19 cellular contexts compared by ENCODE assay signal in the genomic region with DNA sequence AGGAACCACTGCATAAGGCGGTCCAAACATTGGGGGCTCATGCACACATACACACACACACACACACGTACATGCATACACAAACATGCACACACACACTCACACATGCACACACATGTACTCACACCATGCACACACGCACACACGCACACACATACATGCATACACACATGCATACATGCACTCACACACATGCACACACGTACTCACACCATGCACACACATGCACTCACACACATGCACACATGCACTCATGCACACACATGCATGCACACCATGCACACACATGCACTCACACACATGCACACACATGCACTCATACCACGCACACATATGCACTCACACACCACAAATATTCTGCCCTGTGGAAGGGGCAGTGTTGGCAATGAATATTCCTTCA. TPM values are rescaled to one million over a fixed set of nuclear protein-coding genes. Genes with fewer than 3 reads are reported as not detected.
DNase-seq lines count a peak whose midpoint lies in the region; ATAC-seq, FAIRE-seq and TF ChIP-seq lines count a peak whose summit lies in the region.
"Had no signal": no experiment of that assay in that cellular context is flagged by ENCODE, and none has a peak within 500 bp of the region (broad histone marks: within the 10 kb centered on the region; RNA-seq: fewer than 3 reads in every experiment).

No MANE protein-coding gene starts in this region.

- no peaks in the 10 kb centered on the region for H3K4me1 Mint-ChIP-seq in activated CD8-positive, alpha-beta T cell treated with anti-CD3 and anti-CD28 coated beads, Interleukin-2, amount 10 ng/mL, durations not matched to agents 7 days and 5 days (ENCODE audit: low read depth)
- H3K4me1 Mint-ChIP-seq: GM23338 had no signal

- no peaks in the 10 kb centered on the region for H3K9me3 ChIP-seq in HEK293 (ENCODE audit: control insufficient read depth, insufficient read depth, low read depth, low read length)
- peaks cover 14% of the 10 kb centered on the region; the same call in 2 of the 3 replicates for H3K9me3 ChIP-seq in GM12878 (replicated peaks; ENCODE audit: control insufficient read depth, insufficient read depth, low read length)
- H3K9me3 ChIP-seq in keratinocyte (ENCODE audit: control insufficient read depth, low read depth, low read length) = no peaks in the 10 kb centered on the region
- peaks cover 9% of the 10 kb centered on the region for H3K9me3 ChIP-seq in trophoblast cell (ENCODE audit: insufficient read depth, low read depth, low read length)
- H3K9me3 ChIP-seq in testis = no peaks in the 10 kb centered on the region
- H3K9me3 ChIP-seq: Caco-2, HAP-1 had no signal

- no TSS peak for BruUV-seq in GM12878 (replicated peaks; lab: Mats Ljungman, UMichigan)

- no peak overlapping the region for H3K9ac ChIP-seq in GM12878 (ENCODE audit: control insufficient read depth, insufficient read depth, low read length)
- no peak overlapping the region for H3K9ac ChIP-seq in keratinocyte (ENCODE audit: control insufficient read depth, extremely low read depth, insufficient read depth, low read length)
- H3K9ac ChIP-seq in trophoblast cell (ENCODE audit: low read length) = no peak overlapping the region
- H3K9ac ChIP-seq: BLaER1 had no signal

- no peak overlapping the region for H4K91ac ChIP-seq in trophoblast cell (ENCODE audit: low read depth, low read length)

- H3K4me1 ChIP-seq in HEK293 (ENCODE audit: control insufficient read depth, insufficient read depth, low read length) (no peaks in the 10 kb centered on the region), GM12878 (ENCODE audit: control insufficient read depth, insufficient read depth, low read length) (peaks cover 6% of the 10 kb centered on the region), keratinocyte (ENCODE audit: control insufficient read depth, extremely low read depth, insufficient read depth, low read length) (no peaks in the 10 kb centered on the region), trophoblast cell (ENCODE audit: control insufficient read depth in 1 of 2, insufficient read depth in 2 of 2, low read length in 2 of 2) (no peaks in the 10 kb centered on the region), testis (no peaks in the 10 kb centered on the region)
- H3K4me1 ChIP-seq: BLaER1, Caco-2, HAP-1 had no signal

- no peak overlapping the region for H3K14ac ChIP-seq in trophoblast cell (ENCODE audit: low read length)

- no peak overlapping the region for H4K12ac ChIP-seq in trophoblast cell (ENCODE audit: low read depth, low read length)

- no peaks in the 10 kb centered on the region for H3K79me2 ChIP-seq in GM12878 (ENCODE audit: control insufficient read depth, insufficient read depth, low read length)
- H3K79me2 ChIP-seq in keratinocyte (ENCODE audit: control insufficient read depth, insufficient read depth, low read length) = no peaks in the 10 kb centered on the region
- no peaks in the 10 kb centered on the region for H3K79me2 ChIP-seq in trophoblast cell (ENCODE audit: control insufficient read depth, insufficient read depth, low read length, poor library complexity)

- no peaks in the 10 kb centered on the region for H3K9me3 Mint-ChIP-seq in activated CD8-positive, alpha-beta T cell treated with anti-CD3 and anti-CD28 coated beads, Interleukin-2, amount 10 ng/mL, durations not matched to agents 7 days and 5 days (ENCODE audit: insufficient read depth)
- H3K9me3 Mint-ChIP-seq: CD8-positive, alpha-beta memory T cell; HFFc6 had no signal

- H2AFZ ChIP-seq in GM12878 (ENCODE audit: control insufficient read depth, low read depth, low read length) (no peak overlapping the region), keratinocyte (ENCODE audit: control insufficient read depth, low read length) (no peak overlapping the region), trophoblast cell (ENCODE audit: insufficient read depth, low read length, poor library complexity) (no peak overlapping the region)
- H2AFZ ChIP-seq: GM23338 had no signal

- intact Hi-C loops in GM12878 (cut with micrococcal nuclease; ENCODE audit: unreplicated experiment) = no loop called here
- intact Hi-C loops in testis (cut with DNase I; ENCODE audit: low total_unique reads) = no loop called here

- 0 out of 2 replicates have a peak, but pooled peaks cover 4% of the 10 kb centered on the region for H4K20me1 ChIP-seq in GM12878 (ENCODE audit: control insufficient read depth, insufficient read depth)
- H4K20me1 ChIP-seq in keratinocyte (ENCODE audit: control insufficient read depth, extremely low read depth, insufficient read depth, low read length) = no peaks in the 10 kb centered on the region
- H4K20me1 ChIP-seq: BLaER1 had no signal

- H3K27ac ChIP-seq in HEK293 (ENCODE audit: extremely low read depth, low read depth, low read length) (no peak overlapping the region), GM12878 (ENCODE audit: control insufficient read depth, insufficient read depth) (no peak overlapping the region), keratinocyte (ENCODE audit: control insufficient read depth, insufficient read depth, low read length) (no peak overlapping the region), trophoblast cell (ENCODE audit: low read depth, low read length) (no peak overlapping the region), testis (no peak overlapping the region)
- H3K27ac ChIP-seq: BLaER1 had no signal

- no peak for TF ChIP-seq RAD21 in GM12878 (IDR thresholded peaks at IDR 0.05; ENCODE audit: insufficient read depth, low read depth, low read length)

- SMC1A ChIA-PET in GM12878 (lab: Charles Lee; ENCODE audit: uncharacterized antibody, unreplicated experiment) = interaction anchor here (0.9 to 1.3 kb wide), 2 partner anchors 16 to 22 kb away, joined by 3 read pairs; partner anchors contain the start of gene OAS2

- no peak overlapping the region for H2BK12ac ChIP-seq in trophoblast cell (ENCODE audit: low read length)

- no peak overlapping the region for H3K4ac ChIP-seq in trophoblast cell (ENCODE audit: low read depth, low read length)

- H3K9me1 ChIP-seq in keratinocyte (ENCODE audit: control insufficient read depth, extremely low read depth, insufficient read depth, low read length) = no peaks in the 10 kb centered on the region

- dilution Hi-C loops in keratinocyte (cut with MboI; ENCODE audit: extremely low pct_ligation_motif_present, low sequenced_read_pairs) = no loop called here

- no peak for FAIRE-seq in GM12878 (lab: Jason Lieb, UNC)
- peak; percentile 20 for FAIRE-seq in keratinocyte (lab: Jason Lieb, UNC)
- FAIRE-seq: K562 had no signal

- no peak overlapping the region for H2BK120ac ChIP-seq in trophoblast cell (ENCODE audit: insufficient read depth, low read length, poor library complexity)

- ATAC-seq in GM12878 (no peak), GM18505 (IDR thresholded peaks at IDR 0.05; ENCODE audit: unreplicated experiment) (no peak)
- no peak for ATAC-seq in activated CD8-positive, alpha-beta T cell treated with anti-CD3 and anti-CD28 coated beads, Interleukin-2, amount 10 ng/mL, durations not matched to agents 7 days and 5 days
- ATAC-seq: GM23338, K562 had no signal

- H3K79me1 ChIP-seq in trophoblast cell (ENCODE audit: low read length) = no peaks in the 10 kb centered on the region

- no peak overlapping the region for H3K27ac Mint-ChIP-seq in activated CD8-positive, alpha-beta T cell treated with anti-CD3 and anti-CD28 coated beads, Interleukin-2, amount 10 ng/mL, durations not matched to agents 7 days and 5 days
- H3K27ac Mint-ChIP-seq: GM23338, HFFc6 had no signal

- TF ChIP-seq POLR2A in GM12878 (IDR thresholded peaks at IDR 0.05; ENCODE audit: low read depth, low read length) (peak; percentile 32; the same call in 1 of the 2 replicates), GM18505 (IDR thresholded peaks at IDR 0.05; ENCODE audit: borderline replicate concordance, extremely low read depth, insufficient read depth, insufficient read length) (no peak), testis (IDR thresholded peaks at IDR 0.05) (no peak)

- no peak overlapping the region for H2BK5ac ChIP-seq in trophoblast cell (ENCODE audit: low read depth, low read length, poor library complexity)

- H4K8ac ChIP-seq in trophoblast cell (ENCODE audit: low read depth, low read length) = no peak overlapping the region

- TF ChIP-seq EP300 in GM12878 (IDR thresholded peaks at IDR 0.05; ENCODE audit: borderline replicate concordance in 1 of 2, control insufficient read depth in 1 of 2, low read depth in 2 of 2, low read length in 2 of 2) = no peak

- H3K36me3 ChIP-seq in HEK293 (ENCODE audit: control insufficient read depth in 2 of 2, insufficient read depth in 1 of 2, low read length in 2 of 2) (no peaks in the 10 kb centered on the region), GM12878 (ENCODE audit: control insufficient read depth in 2 of 2, insufficient read depth in 2 of 2, low read length in 1 of 2) (peaks cover 25 to 73% of the 10 kb centered on the region in 2 experiments), keratinocyte (ENCODE audit: control insufficient read depth in 2 of 2, extremely low read depth in 1 of 2, insufficient read depth in 2 of 2, low read length in 2 of 2) (peaks cover 0 to 27% of the 10 kb centered on the region in 2 experiments), trophoblast cell (ENCODE audit: control insufficient read depth in 1 of 2, insufficient read depth in 2 of 2, low read length in 2 of 2) (no peaks in the 10 kb centered on the region), testis (ENCODE audit: low read depth, missing control alignments) (no peaks in the 10 kb centered on the region)
- H3K36me3 ChIP-seq: HAP-1 had no signal

- no peak overlapping the region for H3K4me2 ChIP-seq in GM12878 (ENCODE audit: control insufficient read depth, insufficient read depth)
- H3K4me2 ChIP-seq in keratinocyte (ENCODE audit: control insufficient read depth, extremely low read depth, insufficient read depth, low read depth, low read length) = no peak overlapping the region
- no peak overlapping the region for H3K4me2 ChIP-seq in trophoblast cell (ENCODE audit: low read length)
- H3K4me2 ChIP-seq: BLaER1, GM23338 had no signal

- RAD21 ChIA-PET in GM12878 (lab: Charles Lee; ENCODE audit: unreplicated experiment) = no interaction called here

- no peak for DNase-seq in GM12878 (ENCODE audit: low read depth, low spot score)
- DNase-seq in keratinocyte (ENCODE audit: low read depth, low spot score) = no peak
- DNase-seq in trophoblast cell = no peak
- no peak for DNase-seq in activated CD8-positive, alpha-beta T cell treated with anti-CD3 and anti-CD28 coated beads, Interleukin-2, amount 10 ng/mL, durations not matched to agents 7 days and 5 days
- DNase-seq in stimulated activated CD4-positive, alpha-beta T cell treated with anti-CD3 and anti-CD28 coated beads, Interleukin-4, amount 100 ng/mL, for 1 hour = no peak
- no peak for DNase-seq in testis
- DNase-seq: AML-193; Caco-2; CD8-positive, alpha-beta memory T cell; DND-41; GDM1; HFFc6 had no signal

- no peak for TF ChIP-seq CTCF in HEK293 (tag by site-specific recombination; IDR thresholded peaks at IDR 0.05)
- no peak for TF ChIP-seq CTCF in GM12878 (IDR thresholded peaks at IDR 0.05 in 2 of 3, conservative IDR thresholded peaks at IDR 0.05 in 1 of 3; ENCODE audit: control insufficient read depth in 2 of 3, extremely low read depth in 1 of 3, insufficient read depth in 1 of 3, low read depth in 3 of 3, low read length in 3 of 3)
- no peak for TF ChIP-seq CTCF in keratinocyte (optimal IDR thresholded peaks at IDR 0.05 in 1 of 3, IDR thresholded peaks at IDR 0.05 in 1 of 3, conservative IDR thresholded peaks at IDR 0.05 in 1 of 3; ENCODE audit: extremely low read depth in 1 of 3, insufficient read depth in 2 of 3, low read length in 3 of 3)
- TF ChIP-seq CTCF in testis (IDR thresholded peaks at IDR 0.05) = no peak

- H3K4me3 Mint-ChIP-seq in activated CD8-positive, alpha-beta T cell treated with anti-CD3 and anti-CD28 coated beads, Interleukin-2, amount 10 ng/mL, durations not matched to agents 7 days and 5 days = no peak overlapping the region
- H3K4me3 Mint-ChIP-seq: CD8-positive, alpha-beta memory T cell; GM23338; HFFc6 had no signal

- POLR2A ChIA-PET in HEK293 (lab: Yijun Ruan, JAX) = no interaction called here
- POLR2A ChIA-PET in GM12878 (lab: Charles Lee) = no interaction called here
- POLR2A ChIA-PET in activated CD8-positive, alpha-beta T cell treated with anti-CD3 and anti-CD28 coated beads, Interleukin-2, amount 10 ng/mL, durations not matched to agents 7 days and 5 days (lab: Charles Lee) = no interaction called here

- in situ Hi-C loops in GM12878 (cut with MboI) = no loop called here

- 97% methylated on average over 6 of the region's 6 CpGs for WGBS in GM12878 (ENCODE audit: insufficient coverage, insufficient replicate concordance, low lambda C conversion rate, missing lambda C conversion rate)
- no CpG with 5 or more reads among the region's 6 CpGs for WGBS in trophoblast cell (ENCODE audit: extremely low coverage, insufficient coverage, insufficient read length)
- 86 to 90% methylated on average over 6 of the region's 6 CpGs for WGBS in testis, 2 donors

- peaks cover 96% of the 10 kb centered on the region for H3K36me3 Mint-ChIP-seq in activated CD8-positive, alpha-beta T cell treated with anti-CD3 and anti-CD28 coated beads, Interleukin-2, amount 10 ng/mL, durations not matched to agents 7 days and 5 days (ENCODE audit: low read depth)

- H3K27me3 Mint-ChIP-seq in activated CD8-positive, alpha-beta T cell treated with anti-CD3 and anti-CD28 coated beads, Interleukin-2, amount 10 ng/mL, durations not matched to agents 7 days and 5 days (ENCODE audit: low read depth) = no peaks in the 10 kb centered on the region
- H3K27me3 Mint-ChIP-seq: CD8-positive, alpha-beta memory T cell had no signal

- no peak overlapping the region for H2AK5ac ChIP-seq in trophoblast cell (ENCODE audit: low read length)

- CTCF ChIA-PET in HEK293 (lab: Yijun Ruan, JAX) = interaction anchor here (0.5 kb wide), 1 partner anchor 16 kb away, joined by 3 read pairs; no protein-coding TSS in a partner anchor
- CTCF ChIA-PET in GM12878 (lab: Yijun Ruan, JAX) = interaction anchor here (1.0 to 1.7 kb wide), 2 partner anchors 7 to 24 kb away, joined by 4 to 10 read pairs; no protein-coding TSS in a partner anchor
- CTCF ChIA-PET in activated CD8-positive, alpha-beta T cell treated with anti-CD3 and anti-CD28 coated beads, Interleukin-2, amount 10 ng/mL, durations not matched to agents 7 days and 5 days (lab: Charles Lee) = no interaction called here

- peak overlapping the region; percentile 47 for H3K23ac ChIP-seq in trophoblast cell (ENCODE audit: low read length)

- H3K18ac ChIP-seq in trophoblast cell (ENCODE audit: low read length) = no peak overlapping the region

- H3K27me3 ChIP-seq in GM12878 (replicated peaks in 1 of 2; ENCODE audit: control insufficient read depth in 2 of 2, insufficient read depth in 2 of 2, low read length in 1 of 2) (no peaks in the 10 kb centered on the region), keratinocyte (ENCODE audit: control insufficient read depth, extremely low read depth, insufficient read depth, low read length) (no peaks in the 10 kb centered on the region), trophoblast cell (ENCODE audit: insufficient read depth, low read length) (no peaks in the 10 kb centered on the region), testis (no peaks in the 10 kb centered on the region)
- H3K27me3 ChIP-seq: BLaER1 had no signal

- H3K4me3 ChIP-seq in HEK293 (ENCODE audit: low read depth, low read length) (no peak overlapping the region), GM12878 (no peak overlapping the region), keratinocyte (ENCODE audit: control insufficient read depth in 2 of 3, extremely low read depth in 1 of 3, insufficient read depth in 2 of 3, low read depth in 1 of 3, low read length in 3 of 3) (no peak overlapping the region), trophoblast cell (ENCODE audit: low read depth, low read length) (peak overlapping the region; percentile 19), testis (no peak overlapping the region)
- H3K4me3 ChIP-seq: BLaER1, GM23338, HAP-1, K562 had no signal

RNA-seq across cellular contexts. Expression of gene OAS2, which starts 22.1 kb away (rescaled TPM):
- 61.8 and 67.6 TPM in 2 replicates for total RNA-seq in GM12878 (2013; cell fraction: nucleolus; rRNA removed)
- total RNA-seq in GM12878 (2014; rRNA removed) (90.7 and 125 TPM in 2 replicates), GM12878 (2014; rRNA removed; fragmentation: Illumina TruSeq; extraction: Trizol) (105 and 113 TPM in 2 replicates), GM12878 (2021) (89.7 and 102 TPM in 2 replicates), testis (1 to 10 TPM; 3.2 to 3.5 TPM)
- polyA plus RNA-seq in GM12878 (2011; ENCODE audit: low read depth) = 62.4 TPM
- polyA plus RNA-seq in GM12878 (2011; rRNA removed) (290 and 350 TPM in 2 replicates), GM12878 (2014; fragmentation: Illumina TruSeq; extraction: Trizol) (133 and 223 TPM in 2 replicates), GM12878 (2014; fragmentation: Nextera tagmentation; extraction: Ambion mirVana) (10 to 100 TPM; 32.4 to 43.4 TPM), GM12878 (2014; rRNA removed) (81.0 and 92.9 TPM in 2 replicates), GM12878 (2016; fragmentation: Nextera tagmentation; extraction: Ambion mirVana) (10 to 100 TPM; 51.5 to 51.6 TPM), keratinocyte (88.1 to 106 TPM (median 92.7 TPM) in 3 replicates), testis (ENCODE audit: insufficient read depth, low read depth, low replicate concordance) (9.0 TPM)
- polyA plus RNA-seq in GM12878 (2011; cell fraction: cytosol; rRNA removed) = 186 and 209 TPM in 2 replicates
- polyA plus RNA-seq in GM12878 (2011; cell fraction: nucleus; rRNA removed) = 117 and 158 TPM in 2 replicates
- polyA plus RNA-seq in GM12878 (2012) = 64.5 and 96.0 TPM in 2 replicates
- 263 and 276 TPM in 2 replicates for polyA minus RNA-seq in GM12878 (2011; rRNA and poly(A)+ RNA removed)
- 88.5 and 105 TPM in 2 replicates for polyA minus RNA-seq in GM12878 (2011; cell fraction: cytosol; rRNA and poly(A)+ RNA removed)
- polyA minus RNA-seq in GM12878 (2011; cell fraction: nucleus; rRNA and poly(A)+ RNA removed) = 91.3 and 96.3 TPM in 2 replicates
- 4.3 TPM for polyA plus RNA-seq in keratinocyte (2011; ENCODE audit: low read depth)
- 43.4 and 69.9 TPM in 2 replicates for polyA plus RNA-seq in keratinocyte (2011; cell fraction: cytosol; rRNA removed)
- polyA plus RNA-seq in keratinocyte (2011; cell fraction: nucleus; rRNA removed) = 69.3 and 78.3 TPM in 2 replicates
- 2.6 and 66.4 TPM in 2 replicates for polyA plus RNA-seq in keratinocyte (2012; ENCODE audit: low replicate concordance)
- polyA minus RNA-seq in keratinocyte = 64.4 to 108 TPM (median 102 TPM) in 3 replicates
- 64.5 TPM for polyA minus RNA-seq in keratinocyte (2011; cell fraction: cytosol; rRNA and poly(A)+ RNA removed)
- 56.6 and 108 TPM in 2 replicates for polyA minus RNA-seq in keratinocyte (2011; cell fraction: nucleus; rRNA and poly(A)+ RNA removed)
- 0.01 and 0.04 TPM in 2 replicates for polyA plus RNA-seq in trophoblast cell (2013)
- total RNA-seq in activated CD8-positive, alpha-beta T cell treated with anti-CD3 and anti-CD28 coated beads, Interleukin-2, amount 10 ng/mL, durations not matched to agents 7 days and 5 days = 100 to 1,000 TPM; 237 to 242 TPM
- total RNA-seq: A673, GM23338 had no signal

RNA-seq across cellular contexts. Expression of gene DTX1, which starts 56.1 kb away (rescaled TPM):
- total RNA-seq in GM12878 (2013; cell fraction: nucleolus; rRNA removed) = 57.9 and 66.9 TPM in 2 replicates
- total RNA-seq in GM12878 (2014; rRNA removed) (0.87 and 0.96 TPM in 2 replicates), GM12878 (2014; rRNA removed; fragmentation: Illumina TruSeq; extraction: Trizol) (0.37 and 0.49 TPM in 2 replicates), GM12878 (2021) (2.3 and 2.8 TPM in 2 replicates), testis (10 to 100 TPM; 22.8 to 26.9 TPM)
- polyA plus RNA-seq in GM12878 (2011; ENCODE audit: low read depth) = 5.6 TPM
- polyA plus RNA-seq in GM12878 (2011; rRNA removed) (0.62 and 0.83 TPM in 2 replicates), GM12878 (2014; fragmentation: Illumina TruSeq; extraction: Trizol) (0.46 and 1.1 TPM in 2 replicates), GM12878 (2014; fragmentation: Nextera tagmentation; extraction: Ambion mirVana) (under 1 TPM; 0.13 to 0.32 TPM), GM12878 (2014; rRNA removed) (1.2 and 1.3 TPM in 2 replicates), GM12878 (2016; fragmentation: Nextera tagmentation; extraction: Ambion mirVana) (under 1 TPM; 0.09 to 0.33 TPM), keratinocyte (not detected in 3 replicates), testis (ENCODE audit: insufficient read depth, low read depth, low replicate concordance) (15.0 TPM)
- 1.3 and 1.5 TPM in 2 replicates for polyA plus RNA-seq in GM12878 (2011; cell fraction: cytosol; rRNA removed)
- 2.7 and 3.1 TPM in 2 replicates for polyA plus RNA-seq in GM12878 (2011; cell fraction: nucleus; rRNA removed)
- polyA plus RNA-seq in GM12878 (2012) = 10.3 and 12.9 TPM in 2 replicates
- polyA minus RNA-seq in GM12878 (2011; rRNA and poly(A)+ RNA removed) = 0.88 and 1.3 TPM in 2 replicates
- 0.52 and 1.1 TPM in 2 replicates for polyA minus RNA-seq in GM12878 (2011; cell fraction: cytosol; rRNA and poly(A)+ RNA removed)
- 1.1 TPM in 2 replicates for polyA minus RNA-seq in GM12878 (2011; cell fraction: nucleus; rRNA and poly(A)+ RNA removed)
- not detected for polyA plus RNA-seq in keratinocyte (2011; ENCODE audit: low read depth)
- polyA plus RNA-seq in keratinocyte (2011; cell fraction: cytosol; rRNA removed) = not detected in 2 replicates
- polyA plus RNA-seq in keratinocyte (2011; cell fraction: nucleus; rRNA removed) = not detected in 2 replicates
- polyA plus RNA-seq in keratinocyte (2012; ENCODE audit: low replicate concordance) = 0.42 TPM in 1 of 2 replicates, not detected in the other
- polyA minus RNA-seq in keratinocyte = not detected in 3 replicates
- polyA minus RNA-seq in keratinocyte (2011; cell fraction: cytosol; rRNA and poly(A)+ RNA removed) = not detected
- not detected in 2 replicates for polyA minus RNA-seq in keratinocyte (2011; cell fraction: nucleus; rRNA and poly(A)+ RNA removed)
- polyA plus RNA-seq in trophoblast cell (2013) = 0.05 and 0.07 TPM in 2 replicates
- total RNA-seq in activated CD8-positive, alpha-beta T cell treated with anti-CD3 and anti-CD28 coated beads, Interleukin-2, amount 10 ng/mL, durations not matched to agents 7 days and 5 days = not detected
- total RNA-seq: Caco-2, HFFc6, K562 had no signal
- polyA plus RNA-seq: K562 had no signal

Comparison
In these comparisons a context has a peak if more than half of its experiments do, and no peak if none do; other contexts are left out.
1. RNA of gene OAS2, which starts 22.1 kb away (total RNA-seq): 237 to 242 TPM in activated CD8-positive, alpha-beta T cell treated with anti-CD3 and anti-CD28 coated beads, Interleukin-2, amount 10 ng/mL, durations not matched to agents 7 days and 5 days and 61.8 to 125 TPM in GM12878; 3.2 to 3.5 TPM in testis; every median in the first group is over 10 times any median in the second.
2. Of the 9 proteins assayed by ChIP-seq in both HEK293 and GM12878: peak only in HEK293: none; only in GM12878: PBX3; in both: none; in neither: 8.